ENCODE assay signal across 2 cellular contexts in genomic region chr3:130972592-130972991, GRCh38.
TF ChIP-seq lines count a peak whose summit lies in the region.

No MANE protein-coding gene starts in this region.

TF ChIP-seq in HEK293, 187 proteins besides CTCF, POLR2A, EP300 and RAD21:
- TF ChIP-seq ZNF146 (tag by site-specific recombination; IDR thresholded peaks at IDR 0.05) = peak; percentile 92

TF ChIP-seq in K562, 482 proteins besides CTCF, POLR2A, EP300 and RAD21:
- TF ChIP-seq RBM25 (IDR thresholded peaks at IDR 0.05; ENCODE audit: low read depth, low read length, severe bottlenecking) (peak; percentile 13), ZNF146 (CRISPR knock-in tag; IDR thresholded peaks at IDR 0.05; ENCODE audit: unreplicated experiment) (peak; percentile 38)
TF ChIP-seq in K562: peak in this region for 2; not testable (repeated sequence) for 480.
